In genomic region chr7:12957487-12957886, GRCh38 we compare ENCODE assay signal across 21 cellular contexts.
"Had no signal": no experiment of that assay in that cellular context is flagged by ENCODE, and none has a peak within 500 bp of the region (broad histone marks: within the 10 kb centered on the region; RNA-seq: fewer than 3 reads in every experiment).

No MANE protein-coding gene starts in this region.

- H3K27ac ChIP-seq: brain microvascular endothelial cell, cardiac muscle cell, SJSA1 had no signal

- H3K36me3 ChIP-seq: brain microvascular endothelial cell, cardiac muscle cell, SJSA1 had no signal

- H3K4me3 ChIP-seq: cardiac muscle cell, SJSA1 had no signal

- ATAC-seq: activated T-cell treated with anti-CD3 and anti-CD28 coated beads, Interleukin-2, amount 50 U/mL, for 4 hours; activated T-helper 17 cell treated with anti-CD3 and anti-CD28 coated beads, Interleukin-2, amount 50 U/mL, for 72 hours; PC-3 had no signal

- DNase-seq: activated B cell treated with CpG ODN at 0.5 μM for 24 hours; activated CD4-positive, alpha-beta memory T cell treated with anti-CD3 and anti-CD28 coated beads for 36 hours; activated CD4-positive, alpha-beta T cell treated with anti-CD3 and anti-CD28 coated beads, Interleukin-2, amount 10 ng/mL, durations not matched to agents 7 days and 5 days; activated CD8-positive, alpha-beta memory T cell treated with anti-CD3 and anti-CD28 coated beads for 24 hours; activated gamma-delta T cell; activated naive CD4-positive, alpha-beta T cell treated with anti-CD3 and anti-CD28 coated beads for 36 hours; activated T-cell treated with anti-CD3 and anti-CD28 coated beads, Interleukin-2, amount 50 U/mL, for 4 hours; brain microvascular endothelial cell; MM.1S; NCI-H1105 treated with DMSO at 0.1 percent for 48 hours; NCI-H1436 treated with DMSO at 0.1 percent for 48 hours; NCI-H187 treated with DMSO at 0.1 percent for 48 hours; NCI-H2081 treated with DMSO at 0.1 percent for 48 hours; NCI-H446; NCI-H524; PC-3; SHP77; T-helper 9 cell had no signal

- H3K9me3 ChIP-seq: SJSA1 had no signal

- H3K4me1 ChIP-seq: SJSA1 had no signal
